Comparison of ENCODE assay signal across 8 cellular contexts in genomic region chr3:4491873-4492239, GRCh38. TPM values are rescaled to one million over a fixed set of nuclear protein-coding genes. Genes with fewer than 3 reads are reported as not detected.
DNase-seq lines count a peak whose midpoint lies in the region; ATAC-seq and TF ChIP-seq lines count a peak whose summit lies in the region.
"Had no signal": no experiment of that assay in that cellular context is flagged by ENCODE, and none has a peak within 500 bp of the region (broad histone marks: within the 10 kb centered on the region; RNA-seq: fewer than 3 reads in every experiment).

No MANE protein-coding gene starts in this region.

- H3K27ac Mint-ChIP-seq in activated CD4-positive, alpha-beta memory T cell treated with anti-CD3 and anti-CD28 coated beads, Interleukin-2, amount 10 ng/mL, durations not matched to agents 7 days and 5 days = no peak overlapping the region

- POLR2A ChIA-PET in activated CD4-positive, alpha-beta memory T cell treated with anti-CD3 and anti-CD28 coated beads, Interleukin-2, amount 10 ng/mL, durations not matched to agents 7 days and 5 days (lab: Charles Lee) = interaction anchor here (1.8 to 6.1 kb wide), 8 partner anchors 14 to 141 kb away, joined by 5 to 93 read pairs (median 32); partner anchors contain the start of gene SUMF1

- peaks cover 22% of the 10 kb centered on the region for H3K27me3 Mint-ChIP-seq in activated CD4-positive, alpha-beta memory T cell treated with anti-CD3 and anti-CD28 coated beads, Interleukin-2, amount 10 ng/mL, durations not matched to agents 7 days and 5 days

- H4K20me1 ChIP-seq in hepatocyte (ENCODE audit: insufficient read depth, poor library complexity, severe bottlenecking) = no peaks in the 10 kb centered on the region
- H4K20me1 ChIP-seq in smooth muscle cell (ENCODE audit: low read depth) = no peaks in the 10 kb centered on the region

- H3K36me3 ChIP-seq in hepatocyte (replicated peaks; ENCODE audit: insufficient read depth, low read depth) (no peaks in the 10 kb centered on the region), smooth muscle cell (ENCODE audit: low read depth) (no peaks in the 10 kb centered on the region)

- H3K4me2 ChIP-seq in hepatocyte (peak overlapping the region; percentile 87), smooth muscle cell (peak overlapping the region; percentile 94)

- CTCF ChIA-PET in activated CD4-positive, alpha-beta memory T cell treated with anti-CD3 and anti-CD28 coated beads, Interleukin-2, amount 10 ng/mL, durations not matched to agents 7 days and 5 days (lab: Charles Lee) = interaction anchor here (1.4 to 5.4 kb wide), 7 partner anchors 15 to 220 kb away, joined by 3 to 51 read pairs (median 7); no protein-coding TSS in a partner anchor

- peaks cover 31% of the 10 kb centered on the region for H3K4me1 Mint-ChIP-seq in activated CD4-positive, alpha-beta memory T cell treated with anti-CD3 and anti-CD28 coated beads, Interleukin-2, amount 10 ng/mL, durations not matched to agents 7 days and 5 days

- no peaks in the 10 kb centered on the region for H3K9me2 ChIP-seq in hepatocyte (replicated peaks; ENCODE audit: insufficient read depth)

- H3F3A ChIP-seq in smooth muscle cell (ENCODE audit: low read depth) = peaks cover 4% of the 10 kb centered on the region

- no peak overlapping the region; the same call in 1 of the 2 replicates for H3K27ac ChIP-seq in HL-60 (replicated peaks)
- no peak overlapping the region for H3K27ac ChIP-seq in hepatocyte
- H3K27ac ChIP-seq in smooth muscle cell (ENCODE audit: low read depth) = no peak overlapping the region

- 31% methylated on average over 7 of the region's 7 CpGs for WGBS in hepatocyte (ENCODE audit: low lambda C conversion rate, missing lambda C conversion rate)
- WGBS in smooth muscle cell (ENCODE audit: low lambda C conversion rate) = 23% methylated on average over 7 of the region's 7 CpGs

- no peak for ATAC-seq in HG02970 (IDR thresholded peaks at IDR 0.05; ENCODE audit: low FRiP score, unreplicated experiment)

- H3K4me3 ChIP-seq in HL-60 (replicated peaks; ENCODE audit: insufficient read depth, low read length) = peak overlapping the region; percentile 90
- peak overlapping the region; percentile 60 for H3K4me3 ChIP-seq in hepatocyte
- peak overlapping the region; percentile 88 for H3K4me3 ChIP-seq in smooth muscle cell

- H2AFZ ChIP-seq in hepatocyte (peak overlapping the region; percentile 82), smooth muscle cell (ENCODE audit: low read depth) (no peak overlapping the region)

- H3K4me3 Mint-ChIP-seq in activated CD4-positive, alpha-beta memory T cell treated with anti-CD3 and anti-CD28 coated beads, Interleukin-2, amount 10 ng/mL, durations not matched to agents 7 days and 5 days = peak overlapping the region; percentile 82

- H3K79me2 ChIP-seq in hepatocyte (peaks cover 16% of the 10 kb centered on the region), smooth muscle cell (ENCODE audit: low read depth) (no peaks in the 10 kb centered on the region)

- TF ChIP-seq CTCF in HL-60 (IDR thresholded peaks at IDR 0.05; ENCODE audit: insufficient read depth, low read length) = no peak
- TF ChIP-seq CTCF in hepatocyte (IDR thresholded peaks at IDR 0.05; ENCODE audit: poor library complexity) = no peak
- TF ChIP-seq CTCF in smooth muscle cell (IDR thresholded peaks at IDR 0.05; ENCODE audit: borderline replicate concordance, insufficient read depth, poor library complexity, severe bottlenecking) = no peak

- H3K9ac ChIP-seq in smooth muscle cell (ENCODE audit: low read depth) = no peak overlapping the region

- peaks cover 7% of the 10 kb centered on the region for H3K4me1 ChIP-seq in hepatocyte (ENCODE audit: insufficient read depth)
- H3K4me1 ChIP-seq in smooth muscle cell (ENCODE audit: low read depth) = peaks cover 10% of the 10 kb centered on the region

- H3K9me3 ChIP-seq in hepatocyte (ENCODE audit: low read depth) = no peaks in the 10 kb centered on the region
- H3K9me3 ChIP-seq in smooth muscle cell (replicated peaks; ENCODE audit: low read depth) = no peaks in the 10 kb centered on the region

- H3K27me3 ChIP-seq in HL-60 (ENCODE audit: insufficient read depth, poor library complexity, severe bottlenecking) = no peaks in the 10 kb centered on the region
- H3K27me3 ChIP-seq in hepatocyte = no peaks in the 10 kb centered on the region
- peaks cover 5% of the 10 kb centered on the region for H3K27me3 ChIP-seq in smooth muscle cell (ENCODE audit: low read depth)

- no peaks in the 10 kb centered on the region for H3K9me3 Mint-ChIP-seq in activated CD4-positive, alpha-beta memory T cell treated with anti-CD3 and anti-CD28 coated beads, Interleukin-2, amount 10 ng/mL, durations not matched to agents 7 days and 5 days

- H3K36me3 Mint-ChIP-seq in activated CD4-positive, alpha-beta memory T cell treated with anti-CD3 and anti-CD28 coated beads, Interleukin-2, amount 10 ng/mL, durations not matched to agents 7 days and 5 days (ENCODE audit: low read depth) = peaks cover 24% of the 10 kb centered on the region

- DNase-seq in HL-60 (ENCODE audit: low read depth in 1 of 2, low spot score in 1 of 2) = no peak
- DNase-seq in activated CD4-positive, alpha-beta memory T cell treated with anti-CD3 and anti-CD28 coated beads, Interleukin-2, amount 10 ng/mL, durations not matched to agents 7 days and 5 days = no peak
- DNase-seq in hepatocyte (ENCODE audit: low spot score) = no peak
- no peak for DNase-seq in smooth muscle cell (lab: John Stamatoyannopoulos, UW; ENCODE audit: unreplicated experiment)
- no peak for DNase-seq in NCI-H2029 (lab: John Stamatoyannopoulos, UW)
- no peak for DNase-seq in SK-N-DZ (ENCODE audit: low spot score)
- DNase-seq: GOT3 had no signal

RNA-seq across cellular contexts. Expression of gene ITPR1, which starts 1.3 kb away (rescaled TPM):
- 10 to 100 TPM; 59.6 to 64.3 TPM for total RNA-seq in activated CD4-positive, alpha-beta memory T cell treated with anti-CD3 and anti-CD28 coated beads, Interleukin-2, amount 10 ng/mL, durations not matched to agents 7 days and 5 days
- total RNA-seq in hepatocyte (79.1 and 90.8 TPM in 2 replicates), smooth muscle cell (28.6 and 31.6 TPM in 2 replicates)
- polyA plus RNA-seq in hepatocyte (46.8 and 54.8 TPM in 2 replicates), smooth muscle cell (16.4 and 17.9 TPM in 2 replicates)
- polyA plus RNA-seq in SK-N-DZ (2014; cell fraction: cytosol; rRNA removed) = 12.7 and 22.0 TPM in 2 replicates
- 34.3 and 39.4 TPM in 2 replicates for polyA plus RNA-seq in SK-N-DZ (2014; cell fraction: nucleus; rRNA removed)

RNA-seq across cellular contexts. Expression of gene SUMF1, which starts 24.8 kb away (rescaled TPM):
- 1 to 10 TPM; 7.1 to 7.3 TPM for total RNA-seq in activated CD4-positive, alpha-beta memory T cell treated with anti-CD3 and anti-CD28 coated beads, Interleukin-2, amount 10 ng/mL, durations not matched to agents 7 days and 5 days
- total RNA-seq in hepatocyte = 49.6 and 59.0 TPM in 2 replicates
- polyA plus RNA-seq in hepatocyte = 43.1 and 55.5 TPM in 2 replicates
- total RNA-seq in smooth muscle cell = 29.5 and 39.4 TPM in 2 replicates
- polyA plus RNA-seq in smooth muscle cell = 28.1 and 28.3 TPM in 2 replicates
- polyA plus RNA-seq in SK-N-DZ (2014; cell fraction: cytosol; rRNA removed) = 25.8 and 27.2 TPM in 2 replicates
- 12.5 and 13.7 TPM in 2 replicates for polyA plus RNA-seq in SK-N-DZ (2014; cell fraction: nucleus; rRNA removed)
